Comparison of ENCODE assay signal across 7 cellular contexts in genomic region chr14:100283984-100284881, GRCh38. TPM values are rescaled to one million over a fixed set of nuclear protein-coding genes. Genes with fewer than 3 reads are reported as not detected.
A peak's percentile ranks its signal among the peaks of the same experiment; 100 is the strongest.
DNase-seq lines count a peak whose midpoint lies in the region; ATAC-seq and TF ChIP-seq lines count a peak whose summit lies in the region.

No MANE protein-coding gene starts in this region.

- POLR2A ChIA-PET in WTC11 (lab: Charles Lee), result no interaction called here

- H3K27me3 Mint-ChIP-seq in GM23338 (ENCODE audit: insufficient read depth, low read depth, poor library complexity) (peaks cover 18% of the 10 kb centered on the region), WTC11 (ENCODE audit: low read depth) (no peaks in the 10 kb centered on the region)

- peak overlapping the region; percentile 95 for H3K27ac ChIP-seq in GM23338 (ENCODE audit: low read depth)
- peak overlapping the region; percentile 94 for H3K27ac ChIP-seq in hepatocyte
- H3K27ac ChIP-seq in smooth muscle cell (ENCODE audit: low read depth), result no peak overlapping the region

- peak overlapping the region; percentile 65 for H3K4me3 Mint-ChIP-seq in GM23338
- H3K4me3 Mint-ChIP-seq in WTC11, result peak overlapping the region; percentile 57

- no peak; the same call in 2 of the 3 replicates for ATAC-seq in GM23338
- ATAC-seq in WTC11, result no peak
- no peak for ATAC-seq in GM19035 (IDR thresholded peaks at IDR 0.05; ENCODE audit: unreplicated experiment)

- H3K4me1 ChIP-seq in GM23338 (ENCODE audit: insufficient read depth), result peaks cover 30% of the 10 kb centered on the region
- peaks cover 2% of the 10 kb centered on the region for H3K4me1 ChIP-seq in hepatocyte (ENCODE audit: insufficient read depth)
- H3K4me1 ChIP-seq in smooth muscle cell (ENCODE audit: low read depth), result peaks cover 1% of the 10 kb centered on the region

- peak overlapping the region; percentile 82 for H3K9ac ChIP-seq in smooth muscle cell (ENCODE audit: low read depth)

- no peaks in the 10 kb centered on the region for H3K36me3 ChIP-seq in GM23338 (ENCODE audit: insufficient read depth)
- H3K36me3 ChIP-seq in hepatocyte (replicated peaks; ENCODE audit: insufficient read depth, low read depth), result no peaks in the 10 kb centered on the region
- H3K36me3 ChIP-seq in smooth muscle cell (ENCODE audit: low read depth), result no peaks in the 10 kb centered on the region

- H3K9me3 Mint-ChIP-seq in GM23338, result no peaks in the 10 kb centered on the region
- no peaks in the 10 kb centered on the region for H3K9me3 Mint-ChIP-seq in WTC11

- peak overlapping the region; percentile 82 for H3K4me2 ChIP-seq in GM23338
- H3K4me2 ChIP-seq in hepatocyte, result peak overlapping the region; percentile 100
- peak overlapping the region; percentile 98 for H3K4me2 ChIP-seq in smooth muscle cell

- peaks cover 37% of the 10 kb centered on the region for H3K79me2 ChIP-seq in GM23338 (replicated peaks; ENCODE audit: insufficient read depth)
- peaks cover 29% of the 10 kb centered on the region for H3K79me2 ChIP-seq in hepatocyte
- peaks cover 24% of the 10 kb centered on the region for H3K79me2 ChIP-seq in smooth muscle cell (ENCODE audit: low read depth)

- H3K9me2 ChIP-seq in GM23338 (ENCODE audit: insufficient read depth) (no peaks in the 10 kb centered on the region), hepatocyte (replicated peaks; ENCODE audit: insufficient read depth) (no peaks in the 10 kb centered on the region)

- H4K20me1 ChIP-seq in GM23338 (replicated peaks; ENCODE audit: insufficient read depth) (peaks cover 23% of the 10 kb centered on the region), hepatocyte (ENCODE audit: insufficient read depth, poor library complexity, severe bottlenecking) (peaks cover 32% of the 10 kb centered on the region), smooth muscle cell (ENCODE audit: low read depth) (peaks cover 49% of the 10 kb centered on the region)

- WGBS in hepatocyte (ENCODE audit: low lambda C conversion rate, missing lambda C conversion rate), result 74% methylated on average over 26 of the region's 26 CpGs
- 76% methylated on average over 26 of the region's 26 CpGs for WGBS in smooth muscle cell (ENCODE audit: low lambda C conversion rate)

- H3K4me1 Mint-ChIP-seq in GM23338 (peaks cover 50% of the 10 kb centered on the region), WTC11 (peaks cover 53% of the 10 kb centered on the region)

- H3K27me3 ChIP-seq in GM23338 (ENCODE audit: insufficient read depth), result no peaks in the 10 kb centered on the region
- H3K27me3 ChIP-seq in hepatocyte, result no peaks in the 10 kb centered on the region
- no peaks in the 10 kb centered on the region for H3K27me3 ChIP-seq in smooth muscle cell (ENCODE audit: low read depth)

- H3K36me3 Mint-ChIP-seq in GM23338 (ENCODE audit: low read depth) (peaks cover 13% of the 10 kb centered on the region), WTC11 (no peaks in the 10 kb centered on the region; the same call in 1 of the 2 replicates)

- H3F3A ChIP-seq in GM23338 (replicated peaks; ENCODE audit: low read depth) (peaks cover 39% of the 10 kb centered on the region; the same call in 1 of the 2 replicates), smooth muscle cell (ENCODE audit: low read depth) (peaks cover 24% of the 10 kb centered on the region)

- H3K27ac Mint-ChIP-seq in GM23338 (peak overlapping the region; percentile 85), WTC11 (peak overlapping the region; percentile 68)

- CTCF ChIA-PET in WTC11 (lab: Charles Lee), result interaction anchor here (0.6 to 3.8 kb wide), 24 partner anchors 10 to 149 kb away, joined by 3 to 28 read pairs (median 6); partner anchors contain the start of gene DEGS2

- H3K9me3 ChIP-seq in hepatocyte (ENCODE audit: low read depth) (no peaks in the 10 kb centered on the region), smooth muscle cell (replicated peaks; ENCODE audit: low read depth) (no peaks in the 10 kb centered on the region)

- no peak for TF ChIP-seq CTCF in GM23338 (conservative IDR thresholded peaks at IDR 0.05; ENCODE audit: low read depth in 2 of 2)
- no peak for TF ChIP-seq CTCF in WTC11 (IDR thresholded peaks at IDR 0.05)
- no peak for TF ChIP-seq CTCF in hepatocyte (IDR thresholded peaks at IDR 0.05; ENCODE audit: poor library complexity)
- TF ChIP-seq CTCF in smooth muscle cell (IDR thresholded peaks at IDR 0.05; ENCODE audit: borderline replicate concordance, insufficient read depth, poor library complexity, severe bottlenecking), result no peak

- DNase-seq in GM23338 (ENCODE audit: low spot score), result peak; percentile 53
- DNase-seq in WTC11 (ENCODE audit: low spot score), result no peak
- no peak for DNase-seq in hepatocyte (ENCODE audit: low spot score)
- no peak for DNase-seq in smooth muscle cell (lab: John Stamatoyannopoulos, UW; ENCODE audit: unreplicated experiment)
- no peak for DNase-seq in NCI-H345 treated with DMSO at 0.1 percent for 48 hours (lab: John Stamatoyannopoulos, UW; ENCODE audit: unreplicated experiment)
- no peak for DNase-seq in NCI-H226

- peak overlapping the region; percentile 70 for H3K4me3 ChIP-seq in GM23338
- peak overlapping the region; percentile 98 for H3K4me3 ChIP-seq in hepatocyte
- peak overlapping the region; percentile 85 for H3K4me3 ChIP-seq in smooth muscle cell

- H2AFZ ChIP-seq in GM23338, result no peak overlapping the region
- no peak overlapping the region for H2AFZ ChIP-seq in hepatocyte
- no peak overlapping the region for H2AFZ ChIP-seq in smooth muscle cell (ENCODE audit: low read depth)

TF ChIP-seq in GM23338, 12 proteins besides CTCF, POLR2A, EP300 and RAD21 (continues in another document):
- TF ChIP-seq STAT1 (IDR thresholded peaks at IDR 0.05; ENCODE audit: unreplicated experiment) (no peak), ZNF114 (CRISPR knock-in tag; IDR thresholded peaks at IDR 0.05) (no peak), EZH2phosphoT487 (IDR thresholded peaks at IDR 0.05; ENCODE audit: unreplicated experiment) (no peak), JUNB (IDR thresholded peaks at IDR 0.05; ENCODE audit: unreplicated experiment) (no peak)

TF ChIP-seq in WTC11, 78 proteins besides CTCF, POLR2A, EP300 and RAD21 (continues in another document):
- TF ChIP-seq, protein P1, sequence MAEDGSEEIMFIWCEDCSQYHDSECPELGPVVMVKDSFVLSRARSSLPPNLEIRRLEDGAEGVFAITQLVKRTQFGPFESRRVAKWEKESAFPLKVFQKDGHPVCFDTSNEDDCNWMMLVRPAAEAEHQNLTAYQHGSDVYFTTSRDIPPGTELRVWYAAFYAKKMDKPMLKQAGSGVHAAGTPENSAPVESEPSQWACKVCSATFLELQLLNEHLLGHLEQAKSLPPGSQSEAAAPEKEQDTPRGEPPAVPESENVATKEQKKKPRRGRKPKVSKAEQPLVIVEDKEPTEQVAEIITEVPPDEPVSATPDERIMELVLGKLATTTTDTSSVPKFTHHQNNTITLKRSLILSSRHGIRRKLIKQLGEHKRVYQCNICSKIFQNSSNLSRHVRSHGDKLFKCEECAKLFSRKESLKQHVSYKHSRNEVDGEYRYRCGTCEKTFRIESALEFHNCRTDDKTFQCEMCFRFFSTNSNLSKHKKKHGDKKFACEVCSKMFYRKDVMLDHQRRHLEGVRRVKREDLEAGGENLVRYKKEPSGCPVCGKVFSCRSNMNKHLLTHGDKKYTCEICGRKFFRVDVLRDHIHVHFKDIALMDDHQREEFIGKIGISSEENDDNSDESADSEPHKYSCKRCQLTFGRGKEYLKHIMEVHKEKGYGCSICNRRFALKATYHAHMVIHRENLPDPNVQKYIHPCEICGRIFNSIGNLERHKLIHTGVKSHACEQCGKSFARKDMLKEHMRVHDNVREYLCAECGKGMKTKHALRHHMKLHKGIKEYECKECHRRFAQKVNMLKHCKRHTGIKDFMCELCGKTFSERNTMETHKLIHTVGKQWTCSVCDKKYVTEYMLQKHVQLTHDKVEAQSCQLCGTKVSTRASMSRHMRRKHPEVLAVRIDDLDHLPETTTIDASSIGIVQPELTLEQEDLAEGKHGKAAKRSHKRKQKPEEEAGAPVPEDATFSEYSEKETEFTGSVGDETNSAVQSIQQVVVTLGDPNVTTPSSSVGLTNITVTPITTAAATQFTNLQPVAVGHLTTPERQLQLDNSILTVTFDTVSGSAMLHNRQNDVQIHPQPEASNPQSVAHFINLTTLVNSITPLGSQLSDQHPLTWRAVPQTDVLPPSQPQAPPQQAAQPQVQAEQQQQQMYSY (CRISPR knock-in tag; IDR thresholded peaks at IDR 0.05), result peak; percentile 87
- TF ChIP-seq USF2 (CRISPR knock-in tag; IDR thresholded peaks at IDR 0.05) (peak; percentile 35; the same call in 1 of the 2 replicates), E2F5 (CRISPR knock-in tag; IDR thresholded peaks at IDR 0.05) (no peak)

RNA-seq across cellular contexts. Expression of gene SLC25A29, which starts 22.0 kb away (rescaled TPM):
- total RNA-seq in GM23338 (2014; rRNA removed; shearing (Covaris generic)), result 206 TPM in 2 replicates
- polyA plus RNA-seq in GM23338 (2016; fragmentation: Nextera tagmentation; extraction: Ambion mirVana), result 65.6 and 67.3 TPM in 2 replicates
- total RNA-seq in WTC11 (2021), result 179 to 185 TPM (median 181 TPM) in 3 replicates
- total RNA-seq in hepatocyte, result 88.7 and 90.1 TPM in 2 replicates
- 73.1 and 106 TPM in 2 replicates for polyA plus RNA-seq in hepatocyte
- total RNA-seq in smooth muscle cell, result 19.9 and 27.5 TPM in 2 replicates
- 24.9 and 31.8 TPM in 2 replicates for polyA plus RNA-seq in smooth muscle cell

RNA-seq across cellular contexts. Expression of gene SLC25A47, which starts 38.9 kb away (rescaled TPM):
- not detected in 2 replicates for total RNA-seq in GM23338 (2014; rRNA removed; shearing (Covaris generic))
- not detected in 2 replicates for polyA plus RNA-seq in GM23338 (2016; fragmentation: Nextera tagmentation; extraction: Ambion mirVana)
- not detected in 3 replicates for total RNA-seq in WTC11 (2021)
- 1.6 and 1.8 TPM in 2 replicates for total RNA-seq in hepatocyte
- polyA plus RNA-seq in hepatocyte, result 0.77 and 1.8 TPM in 2 replicates
- not detected in 2 replicates for total RNA-seq in smooth muscle cell
- 0.59 TPM in 1 of 2 replicates, not detected in the other for polyA plus RNA-seq in smooth muscle cell

RNA-seq across cellular contexts. Expression of gene YY1, which starts 45.3 kb away (rescaled TPM):
- 79.5 and 88.2 TPM in 2 replicates for total RNA-seq in GM23338 (2014; rRNA removed; shearing (Covaris generic))
- polyA plus RNA-seq in GM23338 (2016; fragmentation: Nextera tagmentation; extraction: Ambion mirVana), result 126 and 128 TPM in 2 replicates
- total RNA-seq in WTC11 (2021), result 78.8 to 83.1 TPM (median 81.9 TPM) in 3 replicates
- 52.6 and 58.5 TPM in 2 replicates for total RNA-seq in hepatocyte
- polyA plus RNA-seq in hepatocyte, result 27.3 and 32.6 TPM in 2 replicates
- total RNA-seq in smooth muscle cell, result 48.7 and 53.3 TPM in 2 replicates
- 28.2 and 35.2 TPM in 2 replicates for polyA plus RNA-seq in smooth muscle cell
